In the genomic region with DNA sequence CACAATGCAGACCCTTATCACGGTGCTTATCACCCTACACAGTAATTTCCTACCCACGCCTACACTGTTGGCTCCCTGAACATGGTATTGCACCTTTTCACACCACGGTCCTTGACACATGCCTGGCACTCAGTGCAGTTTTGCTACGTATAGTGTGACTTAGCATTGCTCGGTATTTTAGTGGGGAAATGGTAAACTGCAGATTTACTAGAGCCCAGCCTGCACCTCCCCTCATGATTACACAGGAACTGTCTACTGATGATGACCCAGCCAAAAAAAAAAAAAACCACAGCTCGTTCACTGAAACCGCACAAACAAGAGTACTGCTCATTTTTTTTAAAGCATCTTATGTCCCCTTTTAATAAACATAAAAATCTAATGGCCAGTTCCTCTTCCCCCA, we compare ENCODE assay signal across 12 cellular contexts.
DNase-seq lines count a peak whose midpoint lies in the region; ATAC-seq and TF ChIP-seq lines count a peak whose summit lies in the region.
"Had no signal": no experiment of that assay in that cellular context is flagged by ENCODE, and none has a peak within 500 bp of the region (broad histone marks: within the 10 kb centered on the region; RNA-seq: fewer than 3 reads in every experiment).

No MANE protein-coding gene starts in this region.

- H3K27ac Mint-ChIP-seq in activated naive CD4-positive, alpha-beta T cell treated with anti-CD3 and anti-CD28 coated beads, Interleukin-2, amount 50 U/mL, for 24 hours: peak overlapping the region; percentile 65
- no peak overlapping the region for H3K27ac Mint-ChIP-seq in progenitor cell of endocrine pancreas

- no peaks in the 10 kb centered on the region for H3K79me2 ChIP-seq in OCI-LY1 (ENCODE audit: insufficient read depth, low read length)

- H3K4me1 ChIP-seq in OCI-LY1 (ENCODE audit: insufficient read depth, low read length, severe bottlenecking): peaks cover 40% of the 10 kb centered on the region

- H3K27ac ChIP-seq in OCI-LY1 (ENCODE audit: low read depth, low read length, poor library complexity, severe bottlenecking): no peak overlapping the region

- peaks cover 48% of the 10 kb centered on the region for H3K4me1 Mint-ChIP-seq in activated naive CD4-positive, alpha-beta T cell treated with anti-CD3 and anti-CD28 coated beads, Interleukin-2, amount 50 U/mL, for 24 hours
- H3K4me1 Mint-ChIP-seq in progenitor cell of endocrine pancreas (ENCODE audit: low read depth): peaks cover 14% of the 10 kb centered on the region

- H3K9me3 Mint-ChIP-seq in activated naive CD4-positive, alpha-beta T cell treated with anti-CD3 and anti-CD28 coated beads, Interleukin-2, amount 50 U/mL, for 24 hours: no peaks in the 10 kb centered on the region
- H3K9me3 Mint-ChIP-seq in progenitor cell of endocrine pancreas (ENCODE audit: low read depth): no peaks in the 10 kb centered on the region

- no peaks in the 10 kb centered on the region for H3F3A ChIP-seq in OCI-LY1 (ENCODE audit: insufficient read depth, low read length)

- H3K9me2 ChIP-seq in OCI-LY1 (ENCODE audit: low read depth, low read length): no peaks in the 10 kb centered on the region

- ATAC-seq in activated CD4-positive, CD25-positive, alpha-beta regulatory T cell treated with anti-CD3 and anti-CD28 coated beads, Interleukin-2, amount 50 U/mL, for 24 hours: peak; percentile 59 to 63
- no peak for ATAC-seq in GM21515 (IDR thresholded peaks at IDR 0.05; ENCODE audit: unreplicated experiment)
- ATAC-seq in GM19035 (IDR thresholded peaks at IDR 0.05; ENCODE audit: unreplicated experiment): no peak
- ATAC-seq: PC-3 had no signal

- H3K27me3 ChIP-seq in OCI-LY1 (ENCODE audit: insufficient read depth, low read length): no peaks in the 10 kb centered on the region

- no peaks in the 10 kb centered on the region for H3K9me3 ChIP-seq in OCI-LY1 (ENCODE audit: low read length)

- H3K4me3 ChIP-seq in OCI-LY1 (ENCODE audit: low read depth, low read length, poor library complexity, severe bottlenecking): peak overlapping the region; percentile 12

- intact Hi-C loops in posterior cingulate gyrus (cut with DNase I): loop anchor here (10.0 kb wide), 2 partner anchors 197 to 357 kb away; partner anchors contain the start of gene ZNF783

- no peak overlapping the region for H2AFZ ChIP-seq in OCI-LY1 (ENCODE audit: low read length)

- peak overlapping the region; percentile 79 for H3K4me2 ChIP-seq in OCI-LY1 (ENCODE audit: low read length)

- no peak overlapping the region for H3K9ac ChIP-seq in OCI-LY1 (ENCODE audit: low read length)

- peaks cover 44% of the 10 kb centered on the region for H3K36me3 ChIP-seq in OCI-LY1 (ENCODE audit: insufficient read depth, low read length)

- no peaks in the 10 kb centered on the region for H3K27me3 Mint-ChIP-seq in activated naive CD4-positive, alpha-beta T cell treated with anti-CD3 and anti-CD28 coated beads, Interleukin-2, amount 50 U/mL, for 24 hours
- H3K27me3 Mint-ChIP-seq in progenitor cell of endocrine pancreas: peaks cover 3% of the 10 kb centered on the region

- TF ChIP-seq CTCF in OCI-LY1 (IDR thresholded peaks at IDR 0.05; ENCODE audit: low read length) (no peak), progenitor cell of endocrine pancreas (IDR thresholded peaks at IDR 0.05; ENCODE audit: unreplicated experiment) (no peak)

- no peaks in the 10 kb centered on the region for H4K20me1 ChIP-seq in OCI-LY1 (ENCODE audit: insufficient read depth, low read length)

- peaks cover 7% of the 10 kb centered on the region for H3K36me3 Mint-ChIP-seq in activated naive CD4-positive, alpha-beta T cell treated with anti-CD3 and anti-CD28 coated beads, Interleukin-2, amount 50 U/mL, for 24 hours
- peaks cover 14% of the 10 kb centered on the region for H3K36me3 Mint-ChIP-seq in progenitor cell of endocrine pancreas (ENCODE audit: insufficient read depth)

- peak overlapping the region; percentile 97 for H3K4me3 Mint-ChIP-seq in activated naive CD4-positive, alpha-beta T cell treated with anti-CD3 and anti-CD28 coated beads, Interleukin-2, amount 50 U/mL, for 24 hours
- H3K4me3 Mint-ChIP-seq in progenitor cell of endocrine pancreas (ENCODE audit: low read depth): peak overlapping the region; percentile 29

- no peak for DNase-seq in activated CD4-positive, CD25-positive, alpha-beta regulatory T cell treated with anti-CD3 and anti-CD28 coated beads, Interleukin-2, amount 50 U/mL, for 72 hours
- DNase-seq in progenitor cell of endocrine pancreas (ENCODE audit: low spot score, unreplicated experiment) (no peak), posterior cingulate gyrus (no peak)
- DNase-seq: aorta, DMS79, NCI-H2029, PC-3 had no signal

Comparison
In these comparisons a context has a peak if more than half of its experiments do, and no peak if none do; other contexts are left out.
1. ATAC-seq: peak in activated CD4-positive, CD25-positive, alpha-beta regulatory T cell treated with anti-CD3 and anti-CD28 coated beads, Interleukin-2, amount 50 U/mL, for 24 hours (2 of 2); none in GM21515 (single experiment) and GM19035 (single experiment).